ENCODE assay signal across 37 cellular contexts in genomic region chr15:31893770-31894169, GRCh38. TPM values are rescaled to one million over a fixed set of nuclear protein-coding genes. Genes with fewer than 3 reads are reported as not detected.
"Had no signal": no experiment of that assay in that cellular context is flagged by ENCODE, and none has a peak within 500 bp of the region (broad histone marks: within the 10 kb centered on the region; RNA-seq: fewer than 3 reads in every experiment).

No MANE protein-coding gene starts in this region.

- DNase-seq: Karpas-422, Kasumi-1, MG63, MM.1S, MV-4-11, NCI-H1048, NCI-H1092, NCI-H1092 treated with DMSO at 0.1 percent for 48 hours, NCI-H1105, NCI-H1105 treated with DMSO at 0.1 percent for 48 hours, NCI-H1417, NCI-H1417 treated with DMSO at 0.1 percent for 48 hours, NCI-H1436, NCI-H1436 treated with DMSO at 0.1 percent for 48 hours, NCI-H146, NCI-H1694, NCI-H1694 treated with DMSO at 0.1 percent for 48 hours, NCI-H187, NCI-H187 treated with DMSO at 0.1 percent for 48 hours, NCI-H1930, NCI-H2029, NCI-H2029 treated with DMSO at 0.1 percent for 48 hours, NCI-H2081, NCI-H2081 treated with DMSO at 0.1 percent for 48 hours, NCI-H2107, NCI-H2171, NCI-H2171 treated with DMSO at 0.1 percent for 48 hours, NCI-H2227 treated with DMSO at 0.1 percent for 48 hours, NCI-H226, NCI-H345, NCI-H446, NCI-H446 treated with DMSO at 0.1 percent for 48 hours, NCI-H510A, NCI-H510A treated with DMSO at 0.1 percent for 48 hours, NCI-H524 had no signal

- H3K36me3 ChIP-seq: MG63 had no signal

- H3K4me3 ChIP-seq: MG63 had no signal

- H3K27me3 ChIP-seq: MG63 had no signal

RNA-seq across cellular contexts. Expression of gene OTUD7A, which starts 23.3 kb away (rescaled TPM):
- total RNA-seq: LHCN-M2, M059J had no signal
